14 cellular contexts compared by ENCODE assay signal in the genomic region with DNA sequence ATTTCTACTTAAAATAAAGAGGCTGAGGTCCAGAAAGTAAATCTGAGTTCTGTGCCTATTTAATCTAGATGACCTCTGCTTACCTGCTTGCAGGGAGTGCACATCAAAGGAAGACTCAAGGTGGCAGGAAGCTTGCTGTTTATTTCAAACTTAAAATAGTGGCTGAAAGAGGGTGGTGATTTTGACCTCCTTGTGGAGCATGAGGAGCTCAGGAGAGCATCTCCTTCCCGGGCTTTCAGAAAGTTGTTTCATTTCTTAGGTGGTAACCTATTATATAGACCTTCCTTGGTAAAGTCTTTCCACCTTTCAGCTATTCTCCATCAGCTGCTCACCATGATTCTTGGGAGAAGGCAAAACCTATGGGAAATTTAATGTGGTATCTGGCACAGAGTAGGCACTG. TPM values are rescaled to one million over a fixed set of nuclear protein-coding genes. Genes with fewer than 3 reads are reported as not detected.
DNase-seq lines count a peak whose midpoint lies in the region; ATAC-seq lines count a peak whose summit lies in the region.
"Had no signal": no experiment of that assay in that cellular context is flagged by ENCODE, and none has a peak within 500 bp of the region (broad histone marks: within the 10 kb centered on the region; RNA-seq: fewer than 3 reads in every experiment).

No MANE protein-coding gene starts in this region.

- peaks cover 3% of the 10 kb centered on the region for H3K36me3 Mint-ChIP-seq in activated T-cell treated with anti-CD3 and anti-CD28 coated beads, Interleukin-2, amount 50 U/mL, for 4 hours (ENCODE audit: insufficient read depth)
- peaks cover 12% of the 10 kb centered on the region for H3K36me3 Mint-ChIP-seq in activated naive CD8-positive, alpha-beta T cell treated with anti-CD3 and anti-CD28 coated beads for 36 hours
- H3K36me3 Mint-ChIP-seq in stimulated activated naive B cell treated with anti-CD40 and anti-IgM and Interleukin-4, amounts not matched to agents 10 μg/mL and 1 μg/mL and 100 μg/mL, for 72 hours, result peaks cover 4 to 5% of the 10 kb centered on the region in 2 donors

- peaks cover 90% of the 10 kb centered on the region for H3K4me1 Mint-ChIP-seq in activated T-cell treated with anti-CD3 and anti-CD28 coated beads, Interleukin-2, amount 50 U/mL, for 4 hours (ENCODE audit: low read depth)
- peaks cover 82% of the 10 kb centered on the region for H3K4me1 Mint-ChIP-seq in activated naive CD8-positive, alpha-beta T cell treated with anti-CD3 and anti-CD28 coated beads for 36 hours
- H3K4me1 Mint-ChIP-seq in stimulated activated naive B cell treated with anti-CD40 and anti-IgM and Interleukin-4, amounts not matched to agents 10 μg/mL and 1 μg/mL and 100 μg/mL, for 72 hours, result peaks cover 73 to 97% of the 10 kb centered on the region in 2 donors

- H3K4me3 Mint-ChIP-seq in activated T-cell treated with anti-CD3 and anti-CD28 coated beads, Interleukin-2, amount 50 U/mL, for 4 hours, result peak overlapping the region; percentile 91
- peak overlapping the region; percentile 83 for H3K4me3 Mint-ChIP-seq in activated naive CD8-positive, alpha-beta T cell treated with anti-CD3 and anti-CD28 coated beads for 36 hours
- H3K4me3 Mint-ChIP-seq in stimulated activated naive B cell treated with anti-CD40 and anti-IgM and Interleukin-4, amounts not matched to agents 10 μg/mL and 1 μg/mL and 100 μg/mL, for 72 hours, result peak overlapping the region; percentile 88 to 93
- H3K4me3 Mint-ChIP-seq: GM23338 had no signal

- ATAC-seq in activated T-cell treated with anti-CD3 and anti-CD28 coated beads, Interleukin-2, amount 50 U/mL, for 4 hours, result no peak
- peak; percentile 1 for ATAC-seq in HG03196 (IDR thresholded peaks at IDR 0.05; ENCODE audit: unreplicated experiment)
- no peak for ATAC-seq in stimulated activated naive B cell treated with anti-CD40 and anti-IgM and Interleukin-4, amounts not matched to agents 10 μg/mL and 1 μg/mL and 100 μg/mL, for 72 hours (replicated peaks)
- ATAC-seq in HG03354 (IDR thresholded peaks at IDR 0.05; ENCODE audit: poor library complexity, severe bottlenecking, unreplicated experiment), result no peak
- ATAC-seq: GM23338, K562 had no signal

- DNase-seq in activated T-cell treated with anti-CD3 and anti-CD28 coated beads, Interleukin-2, amount 50 U/mL, for 4 hours, result no peak
- no peak for DNase-seq in activated T-cell treated with anti-CD3 and anti-CD28 coated beads, Interleukin-2, amount 50 U/mL, for 48 hours
- DNase-seq in activated naive CD8-positive, alpha-beta T cell treated with anti-CD3 and anti-CD28 coated beads for 36 hours, result no peak
- DNase-seq in stimulated activated naive B cell treated with anti-CD40 and anti-IgM and Interleukin-4, amounts not matched to agents 10 μg/mL and 1 μg/mL and 100 μg/mL, for 72 hours, result no peak
- DNase-seq in SKM-1 treated with dmso at 0.1 percent for 144 hours (lab: John Stamatoyannopoulos, UW; ENCODE audit: unreplicated experiment), result no peak
- no peak for DNase-seq in stimulated activated CD4-positive, alpha-beta T cell treated with anti-CD3 and anti-CD28 coated beads, Interleukin-12 subunit alpha, Interleukin-12 subunit beta, amount 100 ng/mL, for 4 hours
- DNase-seq: EL, NCI-H2081 had no signal

- no peaks in the 10 kb centered on the region for H3K9me3 Mint-ChIP-seq in activated T-cell treated with anti-CD3 and anti-CD28 coated beads, Interleukin-2, amount 50 U/mL, for 4 hours
- no peaks in the 10 kb centered on the region for H3K9me3 Mint-ChIP-seq in activated naive CD8-positive, alpha-beta T cell treated with anti-CD3 and anti-CD28 coated beads for 36 hours
- H3K9me3 Mint-ChIP-seq in stimulated activated naive B cell treated with anti-CD40 and anti-IgM and Interleukin-4, amounts not matched to agents 10 μg/mL and 1 μg/mL and 100 μg/mL, for 72 hours, result no peaks in the 10 kb centered on the region
- H3K9me3 Mint-ChIP-seq: GM23338 had no signal

- H3K27ac Mint-ChIP-seq in activated naive CD8-positive, alpha-beta T cell treated with anti-CD3 and anti-CD28 coated beads for 36 hours, result peak overlapping the region; percentile 88
- H3K27ac Mint-ChIP-seq in stimulated activated naive B cell treated with anti-CD40 and anti-IgM and Interleukin-4, amounts not matched to agents 10 μg/mL and 1 μg/mL and 100 μg/mL, for 72 hours, result peak overlapping the region; percentile 95
- H3K27ac Mint-ChIP-seq: GM23338 had no signal

- H3K27me3 Mint-ChIP-seq in activated T-cell treated with anti-CD3 and anti-CD28 coated beads, Interleukin-2, amount 50 U/mL, for 4 hours (ENCODE audit: low read depth), result no peaks in the 10 kb centered on the region
- no peaks in the 10 kb centered on the region for H3K27me3 Mint-ChIP-seq in activated naive CD8-positive, alpha-beta T cell treated with anti-CD3 and anti-CD28 coated beads for 36 hours
- no peaks in the 10 kb centered on the region for H3K27me3 Mint-ChIP-seq in stimulated activated naive B cell treated with anti-CD40 and anti-IgM and Interleukin-4, amounts not matched to agents 10 μg/mL and 1 μg/mL and 100 μg/mL, for 72 hours

RNA-seq across cellular contexts. Expression of gene GCSAM, which starts 0.5 kb away (rescaled TPM):
- total RNA-seq in activated T-cell treated with anti-CD3 and anti-CD28 coated beads, Interleukin-2, amount 50 U/mL, for 4 hours, result 1 to 10 TPM; 1.3 to 2.0 (median 2.0) TPM
- total RNA-seq in activated naive CD8-positive, alpha-beta T cell treated with anti-CD3 and anti-CD28 coated beads for 36 hours, result 1 to 10 TPM; 7.5 to 8.5 TPM
- total RNA-seq: cardiac septum, GM23338, K562, sigmoid colon had no signal

RNA-seq across cellular contexts. Expression of gene C3orf52, which starts 46.4 kb away (rescaled TPM):
- total RNA-seq in activated T-cell treated with anti-CD3 and anti-CD28 coated beads, Interleukin-2, amount 50 U/mL, for 4 hours, result 1 to 10 TPM; 1.5 to 2.2 (median 2.1) TPM
- 1 to 10 TPM; 3.4 to 4.5 TPM for total RNA-seq in activated naive CD8-positive, alpha-beta T cell treated with anti-CD3 and anti-CD28 coated beads for 36 hours
